8 cellular contexts compared by ENCODE assay signal in genomic region chr1:43853161-43853921, GRCh38.
DNase-seq lines count a peak whose midpoint lies in the region; ATAC-seq and TF ChIP-seq lines count a peak whose summit lies in the region.

No MANE protein-coding gene starts in this region.

- TF ChIP-seq EP300 in sigmoid colon (IDR thresholded peaks at IDR 0.05) = no peak

- no peak for TF ChIP-seq CTCF in sigmoid colon (IDR thresholded peaks at IDR 0.05)
- peak in 1 of 6 experiments; percentile 4 for TF ChIP-seq CTCF in esophagus squamous epithelium (IDR thresholded peaks at IDR 0.05)
- no peak for TF ChIP-seq CTCF in mesothelial cell of epicardium (IDR thresholded peaks at IDR 0.05; ENCODE audit: unreplicated experiment)

- peak; percentile 84 for ATAC-seq in HG02678 (IDR thresholded peaks at IDR 0.05; ENCODE audit: unreplicated experiment)
- ATAC-seq in HG03135 (IDR thresholded peaks at IDR 0.05; ENCODE audit: unreplicated experiment) = no peak

- H3K27me3 Mint-ChIP-seq in mesothelial cell of epicardium (ENCODE audit: low read depth) = no peaks in the 10 kb centered on the region

- H3K27ac Mint-ChIP-seq in mesothelial cell of epicardium = no peak overlapping the region

- H3K4me3 ChIP-seq in sigmoid colon (no peak overlapping the region), esophagus squamous epithelium (no peak overlapping the region)

- intact Hi-C loops in sigmoid colon (cut with DNase I) = no loop called here
- intact Hi-C loops in esophagus squamous epithelium (cut with DNase I) = no loop called here

- DNase-seq in DMS153 treated with DMSO at 0.1 percent for 48 hours (lab: John Stamatoyannopoulos, UW; ENCODE audit: unreplicated experiment) (peak; percentile 91), NOMO-1 (lab: John Stamatoyannopoulos, UW; ENCODE audit: unreplicated experiment in 2 of 2) (peak; percentile 67 to 86), dermis blood vessel endothelial cell (peak; percentile 85), sigmoid colon (peak; percentile 79), esophagus squamous epithelium (lab: John Stamatoyannopoulos, UW) (no peak), mesothelial cell of epicardium (ENCODE audit: low spot score in 2 of 2, unreplicated experiment in 2 of 2) (no peak)

- no peaks in the 10 kb centered on the region for H3K9me3 Mint-ChIP-seq in mesothelial cell of epicardium

- no peaks in the 10 kb centered on the region for H3K9me3 ChIP-seq in sigmoid colon
- no peaks in the 10 kb centered on the region for H3K9me3 ChIP-seq in esophagus squamous epithelium

- H3K27ac ChIP-seq in sigmoid colon (peak overlapping the region in 2 of 4 donors; percentile 9 to 37), esophagus squamous epithelium (no peak overlapping the region)

- H3K27me3 ChIP-seq in sigmoid colon (no peaks in the 10 kb centered on the region), esophagus squamous epithelium (no peaks in the 10 kb centered on the region)

- no peaks in the 10 kb centered on the region for H3K36me3 ChIP-seq in sigmoid colon
- no peaks in the 10 kb centered on the region for H3K36me3 ChIP-seq in esophagus squamous epithelium

- H3K4me3 Mint-ChIP-seq in mesothelial cell of epicardium = no peak overlapping the region

- TF ChIP-seq POLR2A in sigmoid colon (IDR thresholded peaks at IDR 0.05) = no peak
- TF ChIP-seq POLR2A in esophagus squamous epithelium (IDR thresholded peaks at IDR 0.05) = no peak

- peaks cover 0 to 17% (median 13%) of the 10 kb centered on the region in 4 donors for H3K4me1 ChIP-seq in sigmoid colon
- H3K4me1 ChIP-seq in esophagus squamous epithelium = peaks cover 5 to 20% (median 11%) of the 10 kb centered on the region in 3 donors

- no peaks in the 10 kb centered on the region for H3K36me3 Mint-ChIP-seq in mesothelial cell of epicardium

- H3K4me1 Mint-ChIP-seq in mesothelial cell of epicardium = peaks cover 7% of the 10 kb centered on the region

- 12 to 27% methylated on average over 7 of the region's 7 CpGs for WGBS in sigmoid colon, 2 donors
- 37 to 45% methylated on average over 7 of the region's 7 CpGs for WGBS in esophagus squamous epithelium, 2 donors

Comparison
In these comparisons a context has a peak if more than half of its experiments do, and no peak if none do; other contexts are left out.
1. DNase-seq: peak in DMS153 treated with DMSO at 0.1 percent for 48 hours (single experiment), NOMO-1 (2 of 2), dermis blood vessel endothelial cell (single experiment) and sigmoid colon (single experiment); none in esophagus squamous epithelium (single experiment) and mesothelial cell of epicardium (0 of 2).